ENCODE assay signal across 8 cellular contexts in genomic region chr19:10643968-10644290, GRCh38. TPM values are rescaled to one million over a fixed set of nuclear protein-coding genes. Genes with fewer than 3 reads are reported as not detected.
A peak's percentile ranks its signal among the peaks of the same experiment; 100 is the strongest.
DNase-seq lines count a peak whose midpoint lies in the region; ATAC-seq, FAIRE-seq and TF ChIP-seq lines count a peak whose summit lies in the region.
"Had no signal": no experiment of that assay in that cellular context is flagged by ENCODE, and none has a peak within 500 bp of the region (broad histone marks: within the 10 kb centered on the region; RNA-seq: fewer than 3 reads in every experiment).

No MANE protein-coding gene starts in this region.

- POLR2A ChIA-PET in K562 (lab: Yijun Ruan, JAX): interaction anchor here (0.8 to 2.2 kb wide), 4 partner anchors 18 to 85 kb away, joined by 3 to 9 read pairs (median 4); no protein-coding TSS in a partner anchor

- in situ Hi-C loops in K562 (cut with MboI): loop anchor here (5.0 kb wide), 1 partner anchor 62 kb away; no protein-coding TSS in a partner anchor

- H3K4me3 ChIP-seq in HUES6 (ENCODE audit: low read depth, low read length): no peak overlapping the region
- no peak overlapping the region for H3K4me3 ChIP-seq in K562
- no peak overlapping the region for H3K4me3 ChIP-seq in pancreas
- no peak overlapping the region for H3K4me3 ChIP-seq in adrenal gland
- H3K4me3 ChIP-seq: mucosa of descending colon had no signal

- TF ChIP-seq EP300 in K562 (IDR thresholded peaks at IDR 0.05; ENCODE audit: low read length): no peak

- BruUV-seq in K562 (replicated peaks; lab: Mats Ljungman, UMichigan): TSS peak; percentile 83

- H3K27ac ChIP-seq in HUES6 (ENCODE audit: low read depth, low read length) (no peak overlapping the region), K562 (ENCODE audit: extremely low read depth, low read depth, low read length) (no peak overlapping the region), pancreas (peak overlapping the region; percentile 36 to 64 (median 58)), adrenal gland (peak overlapping the region in 1 of 5 donors; percentile 31)

- WGBS in K562 (ENCODE audit: insufficient coverage, low coverage, missing lambda C conversion rate): 61% methylated on average over 3 of the region's 4 CpGs
- WGBS in pancreas, 2 donors: 31 to 36% methylated on average over 4 of the region's 4 CpGs
- WGBS in adrenal gland, 4 donors: 49 to 88% (median 55%) methylated on average over 3 to 4 of the region's 4 CpGs

- H3K36me3 ChIP-seq in HUES6 (ENCODE audit: control insufficient read depth, insufficient read depth, low read length) (peaks cover 44% of the 10 kb centered on the region), K562 (ENCODE audit: control insufficient read depth, insufficient read depth, low read length) (peaks cover 5% of the 10 kb centered on the region; the same call in 1 of the 3 replicates), pancreas (peaks cover 0 to 14% (median 2%) of the 10 kb centered on the region in 3 donors), adrenal gland (replicated peaks in 1 of 2) (peaks cover 0 to 20% of the 10 kb centered on the region in 2 donors)

- no peaks in the 10 kb centered on the region for H3K9me3 ChIP-seq in HUES6 (ENCODE audit: control insufficient read depth, insufficient read depth, low read depth, low read length)
- H3K9me3 ChIP-seq in K562 (replicated peaks; ENCODE audit: control insufficient read depth, insufficient read depth, low read depth, low read length): no peaks in the 10 kb centered on the region
- no peaks in the 10 kb centered on the region for H3K9me3 ChIP-seq in pancreas
- H3K9me3 ChIP-seq in adrenal gland (replicated peaks in 1 of 3): no peaks in the 10 kb centered on the region
- H3K9me3 ChIP-seq: mucosa of descending colon had no signal

- H3K4me2 ChIP-seq in K562 (ENCODE audit: insufficient read depth, low read length): no peak overlapping the region

- no peak for TF ChIP-seq RAD21 in K562 (CRISPR knock-in tag; conservative IDR thresholded peaks at IDR 0.05 in 1 of 2, IDR thresholded peaks at IDR 0.05 in 1 of 2)

- DNase-seq in K562 (ENCODE audit: extremely low read depth in 1 of 4, low spot score in 3 of 4) (peak in 1 of 4 experiments; percentile 6), pancreas (no peak), HTR-8/SVneo (ENCODE audit: insufficient read length, low spot score) (no peak), cerebellar cortex (ENCODE audit: low spot score) (no peak), adrenal gland (no peak)
- DNase-seq: mucosa of descending colon; stimulated activated naive CD8-positive, alpha-beta T cell treated with anti-CD3 and anti-CD28 coated beads, Interleukin-15, amount 100 ng/mL, for 72 hours had no signal

- no peak for ATAC-seq in K562
- ATAC-seq in pancreas: peak; percentile 10 to 19 (median 14)

- H3K9ac ChIP-seq in HUES6 (ENCODE audit: low read length) (peak overlapping the region; percentile 28), K562 (ENCODE audit: insufficient read depth in 1 of 2, low read depth in 2 of 2, low read length in 2 of 2) (no peak overlapping the region; a peak in 1 of 4 replicates)

- no peak overlapping the region for H2AFZ ChIP-seq in K562 (ENCODE audit: low read depth, low read length)

- H3K27me3 ChIP-seq in HUES6 (ENCODE audit: control insufficient read depth, insufficient read depth, low read length) (no peaks in the 10 kb centered on the region), K562 (ENCODE audit: control insufficient read depth in 2 of 2, insufficient read depth in 2 of 2, low read length in 2 of 2) (no peaks in the 10 kb centered on the region), pancreas (no peaks in the 10 kb centered on the region), adrenal gland (no peaks in the 10 kb centered on the region)

- FAIRE-seq in K562 (lab: Jason Lieb, UNC) (no peak), pancreas (lab: Jason Lieb, UNC) (no peak), HTR-8/SVneo (lab: Jason Lieb, UNC) (no peak)

- TF ChIP-seq POLR2A in K562 (conservative IDR thresholded peaks at IDR 0.05): no peak
- TF ChIP-seq POLR2A in adrenal gland (IDR thresholded peaks at IDR 0.05): no peak

- no peaks in the 10 kb centered on the region for H3K79me2 ChIP-seq in K562 (ENCODE audit: control insufficient read depth, insufficient read depth, low read length)

- peaks cover 26% of the 10 kb centered on the region for H3K4me1 ChIP-seq in HUES6 (ENCODE audit: control insufficient read depth, insufficient read depth, low read length)
- peaks cover 8 to 14% of the 10 kb centered on the region in 2 experiments; a peak in 3 of 5 replicates for H3K4me1 ChIP-seq in K562 (replicated peaks in 1 of 2; ENCODE audit: control insufficient read depth in 2 of 2, insufficient read depth in 2 of 2, low read length in 2 of 2)
- H3K4me1 ChIP-seq in pancreas: peaks cover 0 to 7% (median 3%) of the 10 kb centered on the region in 3 donors
- H3K4me1 ChIP-seq in adrenal gland (replicated peaks in 1 of 2): peaks cover 0 to 6% of the 10 kb centered on the region in 2 donors

- peaks cover 4% of the 10 kb centered on the region for H3K9me1 ChIP-seq in K562 (ENCODE audit: control insufficient read depth, insufficient read depth, low read length)

- CTCF ChIA-PET in K562 (lab: Yijun Ruan, JAX; ENCODE audit: low intra/inter-chr PET ratio): interaction anchor here (0.6 to 4.4 kb wide), 4 partner anchors 60 to 72 kb away, joined by 3 to 84 read pairs (median 8); no protein-coding TSS in a partner anchor

- intact Hi-C loops in K562 (cut with micrococcal nuclease) (loop anchor here (1.0 kb wide), 2 partner anchors 63 to 103 kb away; no protein-coding TSS in a partner anchor), pancreas (cut with DNase I) (loop anchor here in 2 of 3 donors (5.0 to 10.0 kb wide), 2 partner anchors 62 to 69 kb away; no protein-coding TSS in a partner anchor), adrenal gland (cut with DNase I) (loop anchor here (2.0 to 5.0 kb wide), 2 partner anchors 62 to 63 kb away; no protein-coding TSS in a partner anchor)

- no peaks in the 10 kb centered on the region for H4K20me1 ChIP-seq in K562 (replicated peaks; ENCODE audit: control insufficient read depth, insufficient read depth, low read length)

- TF ChIP-seq CTCF in K562 (IDR thresholded peaks at IDR 0.05 in 2 of 3, conservative IDR thresholded peaks at IDR 0.05 in 1 of 3; ENCODE audit: insufficient read depth in 2 of 3, low read depth in 1 of 3, low read length in 3 of 3) (no peak), pancreas (IDR thresholded peaks at IDR 0.05) (no peak), adrenal gland (IDR thresholded peaks at IDR 0.05) (no peak)

RNA-seq across cellular contexts. Expression of gene ILF3, which starts 10.2 kb away (rescaled TPM):
- 430 and 677 TPM in 2 replicates for total RNA-seq in K562 (2011; cell fraction: chromatin; rRNA removed; ENCODE audit: low replicate concordance)
- total RNA-seq in K562 (2011; cell fraction: nucleolus; rRNA removed): 329 and 377 TPM in 2 replicates
- total RNA-seq in K562 (2011; cell fraction: nucleoplasm; rRNA removed): 305 and 307 TPM in 2 replicates
- total RNA-seq in K562 (2014; rRNA removed) (141 and 169 TPM in 2 replicates), K562 (2014; rRNA removed; fragmentation: Illumina TruSeq; extraction: Trizol) (122 and 125 TPM in 2 replicates), K562 (2015; rRNA removed; fragmentation: Illumina TruSeq; extraction: Trizol) (179 and 183 TPM in 2 replicates), K562 (2021) (408 and 453 TPM in 2 replicates), pancreas (100 to 1,000 TPM in 4 of 6 donors, 10 to 100 TPM in 2; 70.5 to 126 (median 109) TPM), adrenal gland (100 to 1,000 TPM in 5 of 8 donors, 10 to 100 TPM in 3; 75.0 to 254 (median 145) TPM)
- polyA plus RNA-seq in K562 (2011; rRNA removed) (175 and 376 TPM in 2 replicates), K562 (2014; fragmentation: Illumina TruSeq; extraction: Trizol) (342 and 395 TPM in 2 replicates), K562 (2014; fragmentation: Nextera tagmentation; extraction: Ambion mirVana) (10 to 100 TPM; 26.0 to 27.5 TPM), K562 (2014; rRNA removed) (231 and 240 TPM in 2 replicates), pancreas (100 to 1,000 TPM; 109 to 129 TPM), adrenal gland (100 to 1,000 TPM; 192 to 232 (median 219) TPM)
- 127 and 144 TPM in 2 replicates for polyA plus RNA-seq in K562 (2011; cell fraction: cytosol; rRNA removed)
- 442 and 520 TPM in 2 replicates for polyA plus RNA-seq in K562 (2011; cell fraction: nucleus; rRNA removed)
- polyA plus RNA-seq in K562 (2012): 205 and 346 TPM in 2 replicates
- polyA minus RNA-seq in K562 (2011; rRNA and poly(A)+ RNA removed): 144 and 225 TPM in 2 replicates
- polyA minus RNA-seq in K562 (2011; cell fraction: cytosol; rRNA and poly(A)+ RNA removed): 105 and 160 TPM in 2 replicates
- 106 and 132 TPM in 2 replicates for polyA minus RNA-seq in K562 (2011; cell fraction: nucleus; rRNA and poly(A)+ RNA removed)

RNA-seq across cellular contexts. Expression of gene SLC44A2, which starts 18.6 kb away (rescaled TPM):
- total RNA-seq in K562 (2011; cell fraction: chromatin; rRNA removed; ENCODE audit: low replicate concordance): 37.8 and 63.7 TPM in 2 replicates
- 41.6 and 41.7 TPM in 2 replicates for total RNA-seq in K562 (2011; cell fraction: nucleolus; rRNA removed)
- 44.4 and 57.3 TPM in 2 replicates for total RNA-seq in K562 (2011; cell fraction: nucleoplasm; rRNA removed)
- total RNA-seq in K562 (2014; rRNA removed): 6.8 and 14.4 TPM in 2 replicates
- 6.2 and 6.5 TPM in 2 replicates for total RNA-seq in K562 (2014; rRNA removed; fragmentation: Illumina TruSeq; extraction: Trizol)
- total RNA-seq in K562 (2015; rRNA removed; fragmentation: Illumina TruSeq; extraction: Trizol): 8.0 and 8.1 TPM in 2 replicates
- 30.2 and 34.2 TPM in 2 replicates for total RNA-seq in K562 (2021)
- polyA plus RNA-seq in K562 (2011; rRNA removed): 15.1 and 23.3 TPM in 2 replicates
- 22.5 and 26.7 TPM in 2 replicates for polyA plus RNA-seq in K562 (2011; cell fraction: cytosol; rRNA removed)
- 44.7 and 54.4 TPM in 2 replicates for polyA plus RNA-seq in K562 (2011; cell fraction: nucleus; rRNA removed)
- polyA plus RNA-seq in K562 (2012): 29.6 and 49.8 TPM in 2 replicates
- polyA plus RNA-seq in K562 (2014; fragmentation: Illumina TruSeq; extraction: Trizol): 26.3 and 33.0 TPM in 2 replicates
- 1 to 10 TPM; 1.1 to 2.3 TPM for polyA plus RNA-seq in K562 (2014; fragmentation: Nextera tagmentation; extraction: Ambion mirVana)
- polyA plus RNA-seq in K562 (2014; rRNA removed): 12.4 and 16.7 TPM in 2 replicates
- polyA minus RNA-seq in K562 (2011; rRNA and poly(A)+ RNA removed): 18.5 and 22.8 TPM in 2 replicates
- polyA minus RNA-seq in K562 (2011; cell fraction: cytosol; rRNA and poly(A)+ RNA removed): 18.0 and 33.3 TPM in 2 replicates
- 7.8 and 11.1 TPM in 2 replicates for polyA minus RNA-seq in K562 (2011; cell fraction: nucleus; rRNA and poly(A)+ RNA removed)
- 10 to 100 TPM; 32.7 to 69.0 (median 48.4) TPM for total RNA-seq in pancreas
- polyA plus RNA-seq in pancreas: 10 to 100 TPM; 42.8 to 61.5 TPM
- total RNA-seq in adrenal gland: 100 to 1,000 TPM in 4 of 8 donors, 10 to 100 TPM in 4; 48.8 to 188 (median 100) TPM
- 10 to 100 TPM; 67.3 to 92.3 (median 68.1) TPM for polyA plus RNA-seq in adrenal gland

RNA-seq across cellular contexts. Expression of gene AP1M2, which starts 56.8 kb away (rescaled TPM):
- total RNA-seq in K562 (2011; cell fraction: chromatin; rRNA removed; ENCODE audit: low replicate concordance): not detected in 2 replicates
- total RNA-seq in K562 (2011; cell fraction: nucleolus; rRNA removed): 1.2 TPM in 1 of 2 replicates, not detected in the other
- 1.1 and 1.7 TPM in 2 replicates for total RNA-seq in K562 (2011; cell fraction: nucleoplasm; rRNA removed)
- 0.59 TPM in 1 of 2 replicates, not detected in the other for total RNA-seq in K562 (2014; rRNA removed)
- total RNA-seq in K562 (2014; rRNA removed; fragmentation: Illumina TruSeq; extraction: Trizol): 0.57 and 1.3 TPM in 2 replicates
- 0.15 TPM in 1 of 2 replicates, not detected in the other for total RNA-seq in K562 (2015; rRNA removed; fragmentation: Illumina TruSeq; extraction: Trizol)
- 0.33 and 0.40 TPM in 2 replicates for total RNA-seq in K562 (2021)
- 0.39 and 0.50 TPM in 2 replicates for polyA plus RNA-seq in K562 (2011; rRNA removed)
- 0.34 and 1.0 TPM in 2 replicates for polyA plus RNA-seq in K562 (2011; cell fraction: cytosol; rRNA removed)
- polyA plus RNA-seq in K562 (2011; cell fraction: nucleus; rRNA removed): 0.24 and 0.41 TPM in 2 replicates
- 0.55 and 0.68 TPM in 2 replicates for polyA plus RNA-seq in K562 (2012)
- polyA plus RNA-seq in K562 (2014; fragmentation: Illumina TruSeq; extraction: Trizol): 0.68 TPM in 1 of 2 replicates, not detected in the other
- 1 to 10 TPM; 1.1 to 1.4 TPM for polyA plus RNA-seq in K562 (2014; fragmentation: Nextera tagmentation; extraction: Ambion mirVana)
- polyA plus RNA-seq in K562 (2014; rRNA removed): 1.1 and 1.3 TPM in 2 replicates
- 0.11 TPM in 1 of 2 replicates, not detected in the other for polyA minus RNA-seq in K562 (2011; rRNA and poly(A)+ RNA removed)
- polyA minus RNA-seq in K562 (2011; cell fraction: cytosol; rRNA and poly(A)+ RNA removed): 0.95 and 2.2 TPM in 2 replicates
- 0.78 TPM in 1 of 2 replicates, not detected in the other for polyA minus RNA-seq in K562 (2011; cell fraction: nucleus; rRNA and poly(A)+ RNA removed)
- 10 to 100 TPM; 32.2 to 48.6 (median 39.7) TPM for total RNA-seq in pancreas
- polyA plus RNA-seq in pancreas: 10 to 100 TPM; 55.3 to 57.6 TPM
- total RNA-seq in adrenal gland: under 1 TPM in 2 of 8 donors, not detected in 6; 0.19 to 0.43 TPM
- polyA plus RNA-seq in adrenal gland: under 1 TPM in 2 of 3 donors, not detected in 1; 0.10 to 0.97 TPM

RNA-seq across cellular contexts. Expression of gene QTRT1, which starts 57.3 kb away (rescaled TPM):
- total RNA-seq in K562 (2011; cell fraction: chromatin; rRNA removed; ENCODE audit: low replicate concordance): 34.3 and 114 TPM in 2 replicates
- total RNA-seq in K562 (2011; cell fraction: nucleolus; rRNA removed): 106 TPM in 2 replicates
- 68.0 and 71.0 TPM in 2 replicates for total RNA-seq in K562 (2011; cell fraction: nucleoplasm; rRNA removed)
- total RNA-seq in K562 (2014; rRNA removed): 34.6 and 43.6 TPM in 2 replicates
- total RNA-seq in K562 (2014; rRNA removed; fragmentation: Illumina TruSeq; extraction: Trizol): 7.1 and 10.4 TPM in 2 replicates
- 32.8 and 33.7 TPM in 2 replicates for total RNA-seq in K562 (2015; rRNA removed; fragmentation: Illumina TruSeq; extraction: Trizol)
- 63.5 and 63.6 TPM in 2 replicates for total RNA-seq in K562 (2021)
- 30.5 and 46.6 TPM in 2 replicates for polyA plus RNA-seq in K562 (2011; rRNA removed)
- 37.2 and 62.5 TPM in 2 replicates for polyA plus RNA-seq in K562 (2011; cell fraction: cytosol; rRNA removed)
- polyA plus RNA-seq in K562 (2011; cell fraction: nucleus; rRNA removed): 188 and 308 TPM in 2 replicates
- polyA plus RNA-seq in K562 (2012): 29.4 and 72.1 TPM in 2 replicates
- polyA plus RNA-seq in K562 (2014; fragmentation: Illumina TruSeq; extraction: Trizol): 19.3 and 44.0 TPM in 2 replicates
- polyA plus RNA-seq in K562 (2014; fragmentation: Nextera tagmentation; extraction: Ambion mirVana): 1 to 10 TPM; 1.2 to 6.2 TPM
- polyA plus RNA-seq in K562 (2014; rRNA removed): 65.5 and 77.8 TPM in 2 replicates
- polyA minus RNA-seq in K562 (2011; rRNA and poly(A)+ RNA removed): 6.0 and 7.7 TPM in 2 replicates
- 15.5 and 16.8 TPM in 2 replicates for polyA minus RNA-seq in K562 (2011; cell fraction: cytosol; rRNA and poly(A)+ RNA removed)
- 19.0 and 26.1 TPM in 2 replicates for polyA minus RNA-seq in K562 (2011; cell fraction: nucleus; rRNA and poly(A)+ RNA removed)
- 10 to 100 TPM; 42.5 to 70.7 (median 56.6) TPM for total RNA-seq in pancreas
- 100 to 1,000 TPM; 410 to 432 TPM for polyA plus RNA-seq in pancreas
- 10 to 100 TPM; 16.4 to 82.7 (median 44.5) TPM for total RNA-seq in adrenal gland
- polyA plus RNA-seq in adrenal gland: 100 to 1,000 TPM in 2 of 3 donors, 1 to 10 TPM in 1; 8.1 to 466 (median 422) TPM

Comparison
In these comparisons a context has a peak if more than half of its experiments do, and no peak if none do; other contexts are left out.
1. H3K27ac ChIP-seq: peak in pancreas (4 of 4); none in HUES6 (single experiment) and K562 (single experiment).
2. RNA of gene AP1M2, which starts 56.8 kb away (total RNA-seq): 32.2 to 48.6 TPM in pancreas; 0.15 to 1.7 TPM in K562 and 0.19 to 0.43 TPM in adrenal gland; every median in the first group is over 10 times any median in the second.